Comparison of ENCODE assay signal across 15 cellular contexts in the genomic region with DNA sequence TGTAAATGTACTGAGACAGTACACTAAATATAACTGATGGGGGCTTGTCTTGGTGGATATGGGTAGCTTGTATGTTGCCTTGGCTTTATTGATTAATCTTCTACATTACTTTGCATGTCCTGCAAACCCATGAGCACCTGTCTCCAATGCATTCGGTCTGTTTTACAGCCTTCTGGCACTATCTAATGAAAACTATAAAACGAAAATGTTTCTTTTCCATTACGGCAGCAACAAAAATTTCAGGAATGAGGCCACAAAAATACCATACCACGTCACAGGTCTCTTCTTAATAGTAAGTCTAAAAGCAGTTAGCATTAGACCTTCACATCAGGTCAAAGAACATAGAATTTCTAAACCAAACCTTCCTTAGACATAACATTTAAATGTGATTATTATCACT. TPM values are rescaled to one million over a fixed set of nuclear protein-coding genes. Genes with fewer than 3 reads are reported as not detected.
DNase-seq lines count a peak whose midpoint lies in the region; ATAC-seq and TF ChIP-seq lines count a peak whose summit lies in the region.
"Had no signal": no experiment of that assay in that cellular context is flagged by ENCODE, and none has a peak within 500 bp of the region (broad histone marks: within the 10 kb centered on the region; RNA-seq: fewer than 3 reads in every experiment).

No MANE protein-coding gene starts in this region.

- H3K27me3 Mint-ChIP-seq in nephron (ENCODE audit: low read depth), result no peaks in the 10 kb centered on the region

- H3K36me3 Mint-ChIP-seq in nephron (ENCODE audit: low read depth), result peaks cover 55% of the 10 kb centered on the region
- H3K36me3 Mint-ChIP-seq: CD14-positive monocyte had no signal

- H3K9me3 Mint-ChIP-seq in nephron, result no peaks in the 10 kb centered on the region

- H3K4me3 ChIP-seq in fibroblast of villous mesenchyme (ENCODE audit: low read depth, low read length), result no peak overlapping the region
- H3K4me3 ChIP-seq: A549 had no signal

- no peak for TF ChIP-seq CTCF in fibroblast of villous mesenchyme (IDR thresholded peaks at IDR 0.05; ENCODE audit: insufficient read depth, low read depth, low read length)
- no peak for TF ChIP-seq CTCF in nephron (IDR thresholded peaks at IDR 0.05; ENCODE audit: unreplicated experiment in 3 of 3)

- H3K4me3 Mint-ChIP-seq in nephron, result no peak overlapping the region
- H3K4me3 Mint-ChIP-seq: CD14-positive monocyte had no signal

- H3K27ac Mint-ChIP-seq in nephron, result peak overlapping the region in 2 of 3 experiments; percentile 28 to 60
- H3K27ac Mint-ChIP-seq: CD14-positive monocyte had no signal

- H3K4me1 Mint-ChIP-seq in nephron, result peaks cover 29% of the 10 kb centered on the region
- H3K4me1 Mint-ChIP-seq: CD14-positive monocyte had no signal

- ATAC-seq in left lobe of liver (no peak), HG02610 (IDR thresholded peaks at IDR 0.05; ENCODE audit: unreplicated experiment) (no peak)
- ATAC-seq: A549, SK-N-SH treated with all-trans-retinoic acid at 6 μM for 48 hours had no signal

- DNase-seq in EH (ENCODE audit: low read depth) (peak; percentile 83), M059J (ENCODE audit: low read depth) (peak; percentile 62), fibroblast of villous mesenchyme (ENCODE audit: low read depth) (peak; percentile 64), left lobe of liver (ENCODE audit: low spot score) (no peak), GM19240 (ENCODE audit: insufficient read length, low spot score) (no peak), mesenteric fat pad (ENCODE audit: low spot score) (no peak)
- DNase-seq: H7, Karpas-422, NCI-H69, SHP77 had no signal

RNA-seq across cellular contexts. Expression of a gene that starts 49.8 kb away (rescaled TPM):
- 4.3 and 6.5 TPM in 2 replicates for total RNA-seq in M059J (2014; rRNA removed; shearing (Covaris generic))
- total RNA-seq in fibroblast of villous mesenchyme (0.86 and 4.2 TPM in 2 replicates), left lobe of liver (2.0 TPM), mesenteric fat pad (3.6 TPM)

Comparison
In these comparisons a context has a peak if more than half of its experiments do, and no peak if none do; other contexts are left out.
1. DNase-seq: peak in EH (single experiment), M059J (single experiment) and fibroblast of villous mesenchyme (single experiment); none in left lobe of liver (single experiment), GM19240 (single experiment) and mesenteric fat pad (single experiment).